34 cellular contexts compared by ENCODE assay signal in the genomic region with DNA sequence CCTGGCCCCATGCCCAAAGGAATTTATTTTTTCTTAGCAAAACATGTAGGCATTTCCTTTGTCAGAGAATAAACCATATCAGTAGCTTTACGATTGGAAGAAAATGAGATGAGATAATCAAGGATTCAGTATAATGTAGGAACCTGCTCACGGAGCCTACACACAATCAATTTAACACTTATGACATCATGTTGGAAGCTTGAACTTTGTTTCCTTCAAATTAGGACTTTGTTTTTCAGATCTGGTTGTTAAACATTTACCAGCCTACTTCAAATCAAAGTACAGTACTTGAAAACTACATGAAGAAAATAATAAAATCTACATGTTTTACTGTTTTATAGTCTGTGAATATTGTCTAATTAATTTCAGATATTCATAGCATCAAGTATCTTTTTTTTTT.
"Had no signal": no experiment of that assay in that cellular context is flagged by ENCODE, and none has a peak within 500 bp of the region (broad histone marks: within the 10 kb centered on the region; RNA-seq: fewer than 3 reads in every experiment).

No MANE protein-coding gene starts in this region.

- H3K4me3 ChIP-seq: adrenal gland, body of pancreas, breast epithelium had no signal

- ATAC-seq: activated CD8-positive, alpha-beta T cell treated with anti-CD3 and anti-CD28 coated beads for 36 hours; activated naive CD4-positive, alpha-beta T cell treated with anti-CD3 and anti-CD28 coated beads, Interleukin-2, amount 50 U/mL, for 72 hours; activated T-cell treated with anti-CD3 and anti-CD28 coated beads, Interleukin-2, amount 50 U/mL, for 4 hours; activated T-cell treated with anti-CD3 and anti-CD28 coated beads, Interleukin-2, amount 50 U/mL, for 72 hours; activated T-helper 17 cell treated with anti-CD3 and anti-CD28 coated beads, Interleukin-2, amount 50 U/mL, for 72 hours; body of pancreas had no signal

- H3K36me3 ChIP-seq: adrenal gland, brain microvascular endothelial cell, breast epithelium had no signal

- H3K4me1 ChIP-seq: adrenal gland, body of pancreas, breast epithelium had no signal

- H3K9me3 ChIP-seq: adrenal gland, body of pancreas, breast epithelium had no signal

- H3K27ac ChIP-seq: adrenal gland, body of pancreas, brain microvascular endothelial cell, breast epithelium, VCaP had no signal

- FAIRE-seq: astrocyte, TTC549 had no signal

- H3K27me3 ChIP-seq: adrenal gland, body of pancreas, brain microvascular endothelial cell, breast epithelium had no signal

- DNase-seq: activated B cell treated with CpG ODN at 0.5 μM for 24 hours; activated CD4-positive, alpha-beta memory T cell treated with anti-CD3 and anti-CD28 coated beads for 36 hours; activated CD4-positive, alpha-beta T cell treated with anti-CD3 and anti-CD28 coated beads for 4 hours; activated CD4-positive, alpha-beta T cell treated with anti-CD3 and anti-CD28 coated beads, Interleukin-2, amount 10 ng/mL, durations not matched to agents 24 days and 14 days; activated CD4-positive, alpha-beta T cell treated with anti-CD3 and anti-CD28 coated beads, Interleukin-2, amount 50 U/mL, for 1 hour; activated CD4-positive, alpha-beta T cell treated with anti-CD3 and anti-CD28 coated beads, Interleukin-2, amount 50 U/mL, for 4 hours; activated CD4-positive, CD25-positive, alpha-beta regulatory T cell treated with anti-CD3 and anti-CD28 coated beads, Interleukin-2, amount 50 U/mL, for 72 hours; activated CD8-positive, alpha-beta memory T cell treated with anti-CD3 and anti-CD28 coated beads, Interleukin-2, amount 50 U/mL, for 4 hours; activated CD8-positive, alpha-beta T cell treated with anti-CD3 and anti-CD28 coated beads for 36 hours; activated effector memory CD4-positive, alpha-beta T cell treated with anti-CD3 and anti-CD28 coated beads, Interleukin-2, amount 50 U/mL, for 16 hours; activated gamma-delta T cell treated with Interleukin-2 at 50 U/mL for 16 hours; activated naive CD4-positive, alpha-beta T cell; activated naive CD4-positive, alpha-beta T cell treated with anti-CD3 and anti-CD28 coated beads for 36 hours; activated naive CD4-positive, alpha-beta T cell treated with anti-CD3 and anti-CD28 coated beads, Interleukin-2, amount 50 U/mL, for 16 hours; activated naive CD8-positive, alpha-beta T cell treated with anti-CD3 and anti-CD28 coated beads for 36 hours; activated T-cell treated with anti-CD3 and anti-CD28 coated beads for 4 hours; activated T-cell treated with anti-CD3 and anti-CD28 coated beads, Interleukin-2, amount 50 U/mL, for 1 hour; activated T-cell treated with anti-CD3 and anti-CD28 coated beads, Interleukin-2, amount 50 U/mL, for 4 hours; activated T-cell treated with anti-CD3 and anti-CD28 coated beads, Interleukin-2, amount 50 U/mL, for 72 hours; adrenal gland; amniotic stem cell; aorta; body of pancreas; brain microvascular endothelial cell; central memory CD4-positive, alpha-beta T cell; T-helper 1 cell; T-helper 2 cell; T-helper 9 cell had no signal
